9 cellular contexts compared by ENCODE assay signal in genomic region chr17:78828470-78829185, GRCh38. TPM values are rescaled to one million over a fixed set of nuclear protein-coding genes. Genes with fewer than 3 reads are reported as not detected.
DNase-seq lines count a peak whose midpoint lies in the region; TF ChIP-seq lines count a peak whose summit lies in the region.
"Had no signal": no experiment of that assay in that cellular context is flagged by ENCODE, and none has a peak within 500 bp of the region (broad histone marks: within the 10 kb centered on the region; RNA-seq: fewer than 3 reads in every experiment).

No MANE protein-coding gene starts in this region.

- peak overlapping the region; percentile 74 for H3K27ac Mint-ChIP-seq in activated naive CD4-positive, alpha-beta T cell treated with anti-CD3 and anti-CD28 coated beads for 36 hours
- H3K27ac Mint-ChIP-seq: natural killer cell had no signal

- peaks cover 21% of the 10 kb centered on the region for H3K4me1 Mint-ChIP-seq in activated naive CD4-positive, alpha-beta T cell treated with anti-CD3 and anti-CD28 coated beads for 36 hours (ENCODE audit: low read depth)

- H3K4me3 Mint-ChIP-seq in activated naive CD4-positive, alpha-beta T cell treated with anti-CD3 and anti-CD28 coated beads for 36 hours, result no peak overlapping the region
- H3K4me3 Mint-ChIP-seq: natural killer cell had no signal

- TF ChIP-seq CTCF in choroid plexus epithelial cell (conservative IDR thresholded peaks at IDR 0.05; ENCODE audit: low read depth, low read length), result peak; percentile 86
- TF ChIP-seq CTCF in sigmoid colon (IDR thresholded peaks at IDR 0.05), result no peak

- WGBS in sigmoid colon, 2 donors, result 93% methylated on average over 14 of the region's 14 CpGs

- no peaks in the 10 kb centered on the region for H3K9me3 ChIP-seq in sigmoid colon

- no peaks in the 10 kb centered on the region for H3K4me1 ChIP-seq in sigmoid colon

- H3K27ac ChIP-seq in sigmoid colon, result no peak overlapping the region

- H3K4me3 ChIP-seq in choroid plexus epithelial cell (ENCODE audit: low read depth, low read length), result no peak overlapping the region
- no peak overlapping the region for H3K4me3 ChIP-seq in sigmoid colon

- no peak for TF ChIP-seq POLR2A in sigmoid colon (IDR thresholded peaks at IDR 0.05)

- CTCF ChIA-PET in activated naive CD4-positive, alpha-beta T cell treated with anti-CD3 and anti-CD28 coated beads for 36 hours (lab: Charles Lee), result interaction anchor here (0.6 to 1.0 kb wide), 5 partner anchors 10 to 1744 kb away, joined by 3 to 4 read pairs (median 3); no protein-coding TSS in a partner anchor

- H3K9me3 Mint-ChIP-seq in activated naive CD4-positive, alpha-beta T cell treated with anti-CD3 and anti-CD28 coated beads for 36 hours, result no peaks in the 10 kb centered on the region
- H3K9me3 Mint-ChIP-seq: natural killer cell had no signal

- intact Hi-C loops in activated naive CD4-positive, alpha-beta T cell treated with anti-CD3 and anti-CD28 coated beads for 36 hours (cut with micrococcal nuclease), result no loop called here
- intact Hi-C loops in sigmoid colon (cut with DNase I), result no loop called here

- no peaks in the 10 kb centered on the region for H3K27me3 Mint-ChIP-seq in activated naive CD4-positive, alpha-beta T cell treated with anti-CD3 and anti-CD28 coated beads for 36 hours (ENCODE audit: low read depth)

- no peak for TF ChIP-seq EP300 in sigmoid colon (IDR thresholded peaks at IDR 0.05)

- peaks cover 64% of the 10 kb centered on the region for H3K36me3 Mint-ChIP-seq in activated naive CD4-positive, alpha-beta T cell treated with anti-CD3 and anti-CD28 coated beads for 36 hours (ENCODE audit: low read depth)

- no peaks in the 10 kb centered on the region for H3K27me3 ChIP-seq in sigmoid colon

- peak; percentile 56 for DNase-seq in activated naive CD4-positive, alpha-beta T cell treated with anti-CD3 and anti-CD28 coated beads for 36 hours
- DNase-seq in activated naive CD4-positive, alpha-beta T cell treated with anti-CD3 and anti-CD28 coated beads, Interleukin-2, amount 50 U/mL, for 16 hours, result no peak
- DNase-seq in MV-4-11 (lab: John Stamatoyannopoulos, UW), result peak; percentile 49
- peak; percentile 90 for DNase-seq in choroid plexus epithelial cell (ENCODE audit: low read depth)
- DNase-seq in sigmoid colon, result peak; percentile 20
- no peak for DNase-seq in NCI-H2227 (lab: John Stamatoyannopoulos, UW; ENCODE audit: unreplicated experiment)
- no peak for DNase-seq in T-helper 9 cell
- DNase-seq in NCI-H446 treated with DMSO at 0.1 percent for 48 hours (lab: John Stamatoyannopoulos, UW), result no peak
- DNase-seq: natural killer cell had no signal

- H3K36me3 ChIP-seq in sigmoid colon, result peaks cover 25 to 100% (median 65%) of the 10 kb centered on the region in 4 donors

RNA-seq across cellular contexts. Expression of gene USP36, which starts 12.0 kb away (rescaled TPM):
- total RNA-seq in activated naive CD4-positive, alpha-beta T cell treated with anti-CD3 and anti-CD28 coated beads for 36 hours, result 10 to 100 TPM; 65.3 to 68.7 TPM
- 10 to 100 TPM; 18.5 to 49.3 (median 35.9) TPM for total RNA-seq in sigmoid colon
- polyA plus RNA-seq in sigmoid colon, result 10 to 100 TPM in 2 of 3 donors, 1 to 10 TPM in 1; 6.7 to 28.6 (median 13.8) TPM

RNA-seq across cellular contexts. Expression of gene CYTH1, which starts 46.6 kb away (rescaled TPM):
- total RNA-seq in activated naive CD4-positive, alpha-beta T cell treated with anti-CD3 and anti-CD28 coated beads for 36 hours, result 100 to 1,000 TPM; 145 to 149 TPM
- total RNA-seq in sigmoid colon, result 10 to 100 TPM; 26.7 to 38.5 (median 35.2) TPM
- polyA plus RNA-seq in sigmoid colon, result 10 to 100 TPM; 56.5 to 83.8 (median 64.3) TPM

Comparison
In these comparisons a context has a peak if more than half of its experiments do, and no peak if none do; other contexts are left out.
1. DNase-seq: peak in activated naive CD4-positive, alpha-beta T cell treated with anti-CD3 and anti-CD28 coated beads for 36 hours (single experiment), MV-4-11 (single experiment), choroid plexus epithelial cell (single experiment) and sigmoid colon (single experiment); none in activated naive CD4-positive, alpha-beta T cell treated with anti-CD3 and anti-CD28 coated beads, Interleukin-2, amount 50 U/mL, for 16 hours (single experiment), NCI-H2227 (single experiment), T-helper 9 cell (single experiment) and NCI-H446 treated with DMSO at 0.1 percent for 48 hours (single experiment).